Comparison of ENCODE assay signal across 8 cellular contexts in genomic region chr5:81972496-81972791, GRCh38. TPM values are rescaled to one million over a fixed set of nuclear protein-coding genes. Genes with fewer than 3 reads are reported as not detected.
DNase-seq lines count a peak whose midpoint lies in the region; ATAC-seq and TF ChIP-seq lines count a peak whose summit lies in the region.

No MANE protein-coding gene starts in this region.

- no peaks in the 10 kb centered on the region for H3K36me3 Mint-ChIP-seq in stimulated activated effector memory CD8-positive, alpha-beta T cell treated with anti-CD3 and anti-CD28 coated beads, Interleukin-12 subunit alpha, Interleukin-12 subunit beta, amount 100 ng/mL, for 72 hours

- no peak for ATAC-seq in heart left ventricle
- ATAC-seq in left ventricle myocardium superior, result no peak
- ATAC-seq in gastroesophageal sphincter, result no peak
- no peak for ATAC-seq in stimulated activated effector memory CD8-positive, alpha-beta T cell treated with anti-CD3 and anti-CD28 coated beads, Interleukin-12 subunit alpha, Interleukin-12 subunit beta, amount 100 ng/mL, for 72 hours
- no peak for ATAC-seq in HG03135 (IDR thresholded peaks at IDR 0.05; ENCODE audit: unreplicated experiment)

- H3K9ac ChIP-seq in SK-N-MC (ENCODE audit: insufficient read length), result peak overlapping the region; percentile 100

- peak overlapping the region; percentile 90 for H3K4me3 Mint-ChIP-seq in stimulated activated effector memory CD8-positive, alpha-beta T cell treated with anti-CD3 and anti-CD28 coated beads, Interleukin-12 subunit alpha, Interleukin-12 subunit beta, amount 100 ng/mL, for 72 hours

- H3K36me3 ChIP-seq in heart left ventricle (peaks cover 0 to 13% (median 5%) of the 10 kb centered on the region in 9 donors), SK-N-MC (ENCODE audit: insufficient read depth, low read length) (peaks cover 11% of the 10 kb centered on the region), gastroesophageal sphincter (peaks cover 0 to 14% of the 10 kb centered on the region in 2 donors)

- TF ChIP-seq POLR2A in heart left ventricle (IDR thresholded peaks at IDR 0.05), result no peak
- no peak for TF ChIP-seq POLR2A in gastroesophageal sphincter (IDR thresholded peaks at IDR 0.05)

- no peak for DNase-seq in heart left ventricle
- no peak for DNase-seq in left ventricle myocardium superior
- DNase-seq in SK-N-MC (ENCODE audit: low read depth, low spot score), result no peak
- no peak for DNase-seq in stimulated activated effector memory CD8-positive, alpha-beta T cell treated with anti-CD3 and anti-CD28 coated beads, Interleukin-12 subunit alpha, Interleukin-12 subunit beta, amount 100 ng/mL, for 72 hours (ENCODE audit: low spot score in 2 of 2)
- no peak for DNase-seq in DMS79 (lab: John Stamatoyannopoulos, UW)
- DNase-seq in stimulated activated CD4-positive, alpha-beta T cell treated with anti-CD3 and anti-CD28 coated beads, Interleukin-1b, Interleukin-23, amount 100 ng/mL, for 48 hours, result no peak

- no peak for TF ChIP-seq EP300 in gastroesophageal sphincter (IDR thresholded peaks at IDR 0.05)

- H3K27ac Mint-ChIP-seq in stimulated activated effector memory CD8-positive, alpha-beta T cell treated with anti-CD3 and anti-CD28 coated beads, Interleukin-12 subunit alpha, Interleukin-12 subunit beta, amount 100 ng/mL, for 72 hours, result peak overlapping the region; percentile 97

- H3K9me3 Mint-ChIP-seq in stimulated activated effector memory CD8-positive, alpha-beta T cell treated with anti-CD3 and anti-CD28 coated beads, Interleukin-12 subunit alpha, Interleukin-12 subunit beta, amount 100 ng/mL, for 72 hours, result no peaks in the 10 kb centered on the region

- H3K4me3 ChIP-seq in heart left ventricle (peak overlapping the region; percentile 57 to 92 (median 73)), SK-N-MC (peak overlapping the region; percentile 98), gastroesophageal sphincter (peak overlapping the region; percentile 49 to 75)

- no peaks in the 10 kb centered on the region for H3K27me3 ChIP-seq in heart left ventricle
- H3K27me3 ChIP-seq in gastroesophageal sphincter, result no peaks in the 10 kb centered on the region

- intact Hi-C loops in heart left ventricle (cut with DNase I), result loop anchor here (2.0 to 10.0 kb wide), 14 partner anchors 114 to 468 kb away; partner anchors contain the start of genes SSBP2 (in 10 of the 10) and RPS23 (in 1 of the 10)
- intact Hi-C loops in left ventricle myocardium superior (cut with micrococcal nuclease), result loop anchor here (5.0 kb wide), 1 partner anchor 220 kb away; the partner anchor contains the start of gene SSBP2

- H3K4me1 Mint-ChIP-seq in stimulated activated effector memory CD8-positive, alpha-beta T cell treated with anti-CD3 and anti-CD28 coated beads, Interleukin-12 subunit alpha, Interleukin-12 subunit beta, amount 100 ng/mL, for 72 hours, result peaks cover 25% of the 10 kb centered on the region

- H3K4me1 ChIP-seq in heart left ventricle, result peaks cover 0 to 15% (median 6%) of the 10 kb centered on the region in 12 donors
- H3K4me1 ChIP-seq in gastroesophageal sphincter, result peaks cover 0 to 22% (median 0%) of the 10 kb centered on the region in 3 donors

- no peaks in the 10 kb centered on the region for H3K9me3 ChIP-seq in heart left ventricle
- H3K9me3 ChIP-seq in SK-N-MC (ENCODE audit: low read depth, low read length), result no peaks in the 10 kb centered on the region
- H3K9me3 ChIP-seq in gastroesophageal sphincter, result no peaks in the 10 kb centered on the region

- H3K27ac ChIP-seq in heart left ventricle (peak overlapping the region; percentile 91 to 100 (median 98)), SK-N-MC (peak overlapping the region; percentile 93), gastroesophageal sphincter (peak overlapping the region; percentile 85 to 99 (median 93))

- no peak for TF ChIP-seq CTCF in heart left ventricle (IDR thresholded peaks at IDR 0.05)
- no peak for TF ChIP-seq CTCF in gastroesophageal sphincter (IDR thresholded peaks at IDR 0.05)

- WGBS in heart left ventricle, 4 donors, result 0 to 1% (median 0%) methylated on average over 8 of the region's 8 CpGs
- 0% methylated on average over 3 of the region's 8 CpGs; no CpG with 5 or more reads in 1 of the 2 donors for WGBS in gastroesophageal sphincter (ENCODE audit: low coverage in 1 of 2), 2 donors

RNA-seq across cellular contexts. Expression of gene ATG10, which starts 0.6 kb away (rescaled TPM):
- total RNA-seq in heart left ventricle (10 to 100 TPM in 1 of 9 donors, 1 to 10 TPM in 8; 2.7 to 10.7 (median 6.3) TPM), left ventricle myocardium superior (4.3 TPM), gastroesophageal sphincter (10 to 100 TPM in 2 of 4 donors, 1 to 10 TPM in 2; 6.0 to 16.4 (median 10.2) TPM)
- polyA plus RNA-seq in heart left ventricle, result 1 to 10 TPM; 4.8 to 5.7 TPM
